Comparison of ENCODE assay signal across 1 cellular context in the genomic region with DNA sequence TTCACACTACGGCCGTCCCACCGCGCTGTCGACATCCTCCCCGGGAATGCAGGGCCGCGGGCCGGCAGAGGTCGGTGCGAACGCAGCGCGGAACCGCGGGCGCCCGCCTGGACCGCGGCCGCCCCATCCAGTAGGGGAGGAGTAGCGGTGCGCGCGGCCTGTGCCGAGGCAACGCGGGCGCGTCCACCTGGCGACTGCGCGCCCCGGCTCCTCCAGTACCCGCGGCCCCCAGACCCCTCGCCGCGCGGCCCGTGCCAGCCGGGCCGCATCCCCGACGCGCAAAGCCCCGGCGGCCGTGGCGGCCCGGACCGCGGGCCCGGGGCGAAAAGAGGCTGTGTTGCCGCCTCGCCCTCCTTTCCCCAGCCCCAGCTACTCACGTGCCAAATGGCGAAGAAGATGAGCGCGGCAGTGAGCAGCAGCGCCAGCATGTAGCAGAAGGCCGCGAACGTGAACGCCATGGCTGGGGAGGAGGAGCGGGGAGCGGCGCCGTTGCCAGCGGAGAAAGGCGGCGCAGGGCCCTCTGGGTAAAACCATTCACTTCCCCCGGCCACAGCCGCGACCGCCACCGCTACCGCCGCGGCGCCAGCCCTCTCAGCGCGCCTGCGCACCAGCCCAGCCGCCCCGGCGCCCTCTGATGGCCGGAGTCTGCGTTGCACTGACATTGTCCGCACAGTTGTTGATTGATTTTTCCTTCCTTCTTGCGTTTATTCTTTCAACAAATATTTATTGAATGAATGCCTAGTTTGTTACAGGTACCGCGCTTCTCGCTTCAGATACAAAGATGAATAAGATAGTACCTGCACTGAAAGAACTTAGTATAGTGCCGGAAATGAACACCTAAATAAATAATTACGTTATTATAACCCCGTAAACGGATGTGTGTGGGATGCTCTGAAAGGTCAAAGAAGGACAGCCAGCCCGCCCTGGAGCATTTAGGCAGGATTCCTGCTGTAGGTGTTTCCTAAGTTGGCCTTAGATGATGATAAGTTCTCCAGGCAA.
A peak's percentile ranks its signal among the peaks of the same experiment; 100 is the strongest.
TF ChIP-seq lines count a peak whose summit lies in the region.

A gene (minus strand): TSS at position 505 of the 999 bp plus-strand sequence. CDS start 47 bp downstream, at position 458.

TF ChIP-seq in HepG2, 621 proteins besides CTCF, POLR2A, EP300 and RAD21 (continued from another document and continues in another):
- TF ChIP-seq, protein P1, sequence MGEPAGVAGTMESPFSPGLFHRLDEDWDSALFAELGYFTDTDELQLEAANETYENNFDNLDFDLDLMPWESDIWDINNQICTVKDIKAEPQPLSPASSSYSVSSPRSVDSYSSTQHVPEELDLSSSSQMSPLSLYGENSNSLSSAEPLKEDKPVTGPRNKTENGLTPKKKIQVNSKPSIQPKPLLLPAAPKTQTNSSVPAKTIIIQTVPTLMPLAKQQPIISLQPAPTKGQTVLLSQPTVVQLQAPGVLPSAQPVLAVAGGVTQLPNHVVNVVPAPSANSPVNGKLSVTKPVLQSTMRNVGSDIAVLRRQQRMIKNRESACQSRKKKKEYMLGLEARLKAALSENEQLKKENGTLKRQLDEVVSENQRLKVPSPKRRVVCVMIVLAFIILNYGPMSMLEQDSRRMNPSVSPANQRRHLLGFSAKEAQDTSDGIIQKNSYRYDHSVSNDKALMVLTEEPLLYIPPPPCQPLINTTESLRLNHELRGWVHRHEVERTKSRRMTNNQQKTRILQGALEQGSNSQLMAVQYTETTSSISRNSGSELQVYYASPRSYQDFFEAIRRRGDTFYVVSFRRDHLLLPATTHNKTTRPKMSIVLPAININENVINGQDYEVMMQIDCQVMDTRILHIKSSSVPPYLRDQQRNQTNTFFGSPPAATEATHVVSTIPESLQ (CRISPR knock-in tag; conservative IDR thresholded peaks at IDR 0.05), result no peak
- TF ChIP-seq ZNF331 (CRISPR knock-in tag; IDR thresholded peaks at IDR 0.05) (peak; percentile 43; the same call in 1 of the 2 replicates), ELF4 (CRISPR knock-in tag; IDR thresholded peaks at IDR 0.05; ENCODE audit: borderline replicate concordance) (no peak), ZNF274 (CRISPR knock-in tag; IDR thresholded peaks at IDR 0.05) (peak; percentile 40; the same call in 1 of the 2 replicates), ZNF552 (CRISPR knock-in tag; IDR thresholded peaks at IDR 0.05; ENCODE audit: borderline replicate concordance) (no peak), TARDBP (CRISPR knock-in tag; IDR thresholded peaks at IDR 0.05) (no peak), EZH2 (conservative IDR thresholded peaks at IDR 0.05; ENCODE audit: low read depth, low read length) (no peak), MTA1 (CRISPR knock-in tag; IDR thresholded peaks at IDR 0.05; ENCODE audit: borderline replicate concordance) (peak; percentile 49; the same call in 1 of the 2 replicates), ZNF550 (CRISPR knock-in tag; IDR thresholded peaks at IDR 0.05; ENCODE audit: borderline replicate concordance) (no peak), TAF1 (CRISPR knock-in tag; IDR thresholded peaks at IDR 0.05) (peak; percentile 86), HDAC2 (CRISPR knock-in tag; IDR thresholded peaks at IDR 0.05) (0 out of 2 replicates have a peak, but pooled peaks have one; percentile 20), ZNF329 (CRISPR knock-in tag; IDR thresholded peaks at IDR 0.05; ENCODE audit: low read depth) (peak; percentile 77; the same call in 1 of the 2 replicates), KLF9 (CRISPR knock-in tag; IDR thresholded peaks at IDR 0.05; ENCODE audit: low read depth) (no peak), ZNF292 (CRISPR knock-in tag; IDR thresholded peaks at IDR 0.05; ENCODE audit: borderline replicate concordance, low read depth) (peak; percentile 43; the same call in 1 of the 2 replicates), ZNF75D (CRISPR knock-in tag; IDR thresholded peaks at IDR 0.05; ENCODE audit: borderline replicate concordance) (no peak), HHEX (CRISPR knock-in tag; IDR thresholded peaks at IDR 0.05) (no peak), ZNF530 (CRISPR knock-in tag; IDR thresholded peaks at IDR 0.05; ENCODE audit: low read depth) (no peak), MIXL1 (CRISPR knock-in tag; IDR thresholded peaks at IDR 0.05) (peak; percentile 36; the same call in 1 of the 2 replicates), EED (CRISPR knock-in tag; IDR thresholded peaks at IDR 0.05) (no peak), ZNF772 (CRISPR knock-in tag; IDR thresholded peaks at IDR 0.05) (peak; percentile 73; the same call in 1 of the 2 replicates), SOX6 (IDR thresholded peaks at IDR 0.05) (no peak), SOX6 (CRISPR knock-in tag; IDR thresholded peaks at IDR 0.05) (peak; percentile 41; the same call in 1 of the 2 replicates), RARA (CRISPR knock-in tag; IDR thresholded peaks at IDR 0.05) (0 out of 2 replicates have a peak, but pooled peaks have one; percentile 15), TMF1 (CRISPR knock-in tag; IDR thresholded peaks at IDR 0.05; ENCODE audit: low read depth) (peak; percentile 94), MAF1 (CRISPR knock-in tag; IDR thresholded peaks at IDR 0.05; ENCODE audit: borderline replicate concordance) (no peak), KLF6 (CRISPR knock-in tag; IDR thresholded peaks at IDR 0.05) (0 out of 2 replicates have a peak, but pooled peaks have one; percentile 65), SKI (IDR thresholded peaks at IDR 0.05; ENCODE audit: partially characterized antibody) (peak; percentile 71), ZKSCAN5 (CRISPR knock-in tag; IDR thresholded peaks at IDR 0.05) (no peak), HOXA7 (CRISPR knock-in tag; IDR thresholded peaks at IDR 0.05) (no peak)
- TF ChIP-seq, protein P2, sequence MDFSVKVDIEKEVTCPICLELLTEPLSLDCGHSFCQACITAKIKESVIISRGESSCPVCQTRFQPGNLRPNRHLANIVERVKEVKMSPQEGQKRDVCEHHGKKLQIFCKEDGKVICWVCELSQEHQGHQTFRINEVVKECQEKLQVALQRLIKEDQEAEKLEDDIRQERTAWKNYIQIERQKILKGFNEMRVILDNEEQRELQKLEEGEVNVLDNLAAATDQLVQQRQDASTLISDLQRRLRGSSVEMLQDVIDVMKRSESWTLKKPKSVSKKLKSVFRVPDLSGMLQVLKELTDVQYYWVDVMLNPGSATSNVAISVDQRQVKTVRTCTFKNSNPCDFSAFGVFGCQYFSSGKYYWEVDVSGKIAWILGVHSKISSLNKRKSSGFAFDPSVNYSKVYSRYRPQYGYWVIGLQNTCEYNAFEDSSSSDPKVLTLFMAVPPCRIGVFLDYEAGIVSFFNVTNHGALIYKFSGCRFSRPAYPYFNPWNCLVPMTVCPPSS (IDR thresholded peaks at IDR 0.05), result no peak
- TF ChIP-seq, protein P3, sequence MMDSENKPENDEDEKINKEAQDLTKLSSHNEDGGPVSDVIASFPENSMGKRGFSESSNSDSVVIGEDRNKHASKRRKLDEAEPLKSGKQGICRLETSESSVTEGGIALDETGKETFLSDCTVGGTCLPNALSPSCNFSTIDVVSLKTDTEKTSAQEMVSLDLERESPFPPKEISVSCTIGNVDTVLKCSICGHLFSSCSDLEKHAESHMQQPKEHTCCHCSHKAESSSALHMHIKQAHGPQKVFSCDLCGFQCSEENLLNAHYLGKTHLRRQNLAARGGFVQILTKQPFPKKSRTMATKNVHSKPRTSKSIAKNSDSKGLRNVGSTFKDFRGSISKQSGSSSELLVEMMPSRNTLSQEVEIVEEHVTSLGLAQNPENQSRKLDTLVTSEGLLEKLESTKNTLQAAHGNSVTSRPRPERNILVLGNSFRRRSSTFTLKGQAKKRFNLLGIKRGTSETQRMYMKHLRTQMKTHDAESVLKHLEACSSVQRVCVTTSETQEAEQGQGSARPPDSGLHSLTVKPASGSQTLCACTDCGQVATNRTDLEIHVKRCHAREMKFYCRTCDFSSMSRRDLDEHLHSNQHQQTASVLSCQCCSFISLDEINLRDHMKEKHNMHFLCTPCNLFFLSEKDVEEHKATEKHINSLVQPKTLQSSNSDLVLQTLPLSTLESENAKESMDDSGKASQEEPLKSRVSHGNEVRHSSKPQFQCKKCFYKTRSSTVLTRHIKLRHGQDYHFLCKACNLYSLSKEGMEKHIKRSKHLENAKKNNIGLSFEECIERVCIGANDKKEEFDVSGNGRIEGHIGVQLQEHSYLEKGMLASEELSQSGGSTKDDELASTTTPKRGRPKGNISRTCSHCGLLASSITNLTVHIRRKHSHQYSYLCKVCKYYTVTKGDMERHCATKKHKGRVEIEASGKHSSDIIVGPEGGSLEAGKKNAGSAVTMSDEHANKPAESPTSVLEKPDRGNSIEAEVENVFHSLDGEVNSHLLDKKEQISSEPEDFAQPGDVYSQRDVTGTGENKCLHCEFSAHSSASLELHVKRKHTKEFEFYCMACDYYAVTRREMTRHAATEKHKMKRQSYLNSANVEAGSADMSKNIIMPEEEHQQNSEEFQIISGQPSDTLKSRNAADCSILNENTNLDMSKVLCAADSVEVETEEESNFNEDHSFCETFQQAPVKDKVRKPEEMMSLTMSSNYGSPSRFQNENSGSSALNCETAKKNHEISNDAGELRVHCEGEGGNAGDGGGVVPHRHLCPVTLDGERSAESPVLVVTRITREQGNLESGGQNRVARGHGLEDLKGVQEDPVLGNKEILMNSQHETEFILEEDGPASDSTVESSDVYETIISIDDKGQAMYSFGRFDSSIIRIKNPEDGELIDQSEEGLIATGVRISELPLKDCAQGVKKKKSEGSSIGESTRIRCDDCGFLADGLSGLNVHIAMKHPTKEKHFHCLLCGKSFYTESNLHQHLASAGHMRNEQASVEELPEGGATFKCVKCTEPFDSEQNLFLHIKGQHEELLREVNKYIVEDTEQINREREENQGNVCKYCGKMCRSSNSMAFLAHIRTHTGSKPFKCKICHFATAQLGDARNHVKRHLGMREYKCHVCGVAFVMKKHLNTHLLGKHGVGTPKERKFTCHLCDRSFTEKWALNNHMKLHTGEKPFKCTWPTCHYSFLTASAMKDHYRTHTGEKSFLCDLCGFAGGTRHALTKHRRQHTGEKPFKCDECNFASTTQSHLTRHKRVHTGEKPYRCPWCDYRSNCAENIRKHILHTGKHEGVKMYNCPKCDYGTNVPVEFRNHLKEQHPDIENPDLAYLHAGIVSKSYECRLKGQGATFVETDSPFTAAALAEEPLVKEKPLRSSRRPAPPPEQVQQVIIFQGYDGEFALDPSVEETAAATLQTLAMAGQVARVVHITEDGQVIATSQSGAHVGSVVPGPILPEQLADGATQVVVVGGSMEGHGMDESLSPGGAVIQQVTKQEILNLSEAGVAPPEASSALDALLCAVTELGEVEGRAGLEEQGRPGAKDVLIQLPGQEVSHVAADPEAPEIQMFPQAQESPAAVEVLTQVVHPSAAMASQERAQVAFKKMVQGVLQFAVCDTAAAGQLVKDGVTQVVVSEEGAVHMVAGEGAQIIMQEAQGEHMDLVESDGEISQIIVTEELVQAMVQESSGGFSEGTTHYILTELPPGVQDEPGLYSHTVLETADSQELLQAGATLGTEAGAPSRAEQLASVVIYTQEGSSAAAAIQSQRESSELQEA (CRISPR knock-in tag; IDR thresholded peaks at IDR 0.05; ENCODE audit: not compliant biosample characterization), result no peak
- TF ChIP-seq, protein P4, sequence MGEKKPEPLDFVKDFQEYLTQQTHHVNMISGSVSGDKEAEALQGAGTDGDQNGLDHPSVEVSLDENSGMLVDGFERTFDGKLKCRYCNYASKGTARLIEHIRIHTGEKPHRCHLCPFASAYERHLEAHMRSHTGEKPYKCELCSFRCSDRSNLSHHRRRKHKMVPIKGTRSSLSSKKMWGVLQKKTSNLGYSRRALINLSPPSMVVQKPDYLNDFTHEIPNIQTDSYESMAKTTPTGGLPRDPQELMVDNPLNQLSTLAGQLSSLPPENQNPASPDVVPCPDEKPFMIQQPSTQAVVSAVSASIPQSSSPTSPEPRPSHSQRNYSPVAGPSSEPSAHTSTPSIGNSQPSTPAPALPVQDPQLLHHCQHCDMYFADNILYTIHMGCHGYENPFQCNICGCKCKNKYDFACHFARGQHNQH (CRISPR knock-in tag; IDR thresholded peaks at IDR 0.05), result no peak
- TF ChIP-seq, protein P5, sequence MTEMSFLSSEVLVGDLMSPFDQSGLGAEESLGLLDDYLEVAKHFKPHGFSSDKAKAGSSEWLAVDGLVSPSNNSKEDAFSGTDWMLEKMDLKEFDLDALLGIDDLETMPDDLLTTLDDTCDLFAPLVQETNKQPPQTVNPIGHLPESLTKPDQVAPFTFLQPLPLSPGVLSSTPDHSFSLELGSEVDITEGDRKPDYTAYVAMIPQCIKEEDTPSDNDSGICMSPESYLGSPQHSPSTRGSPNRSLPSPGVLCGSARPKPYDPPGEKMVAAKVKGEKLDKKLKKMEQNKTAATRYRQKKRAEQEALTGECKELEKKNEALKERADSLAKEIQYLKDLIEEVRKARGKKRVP (CRISPR knock-in tag; IDR thresholded peaks at IDR 0.05), result peak in 1 of 2 experiments; percentile 49; a peak in 1 of 4 replicates
- TF ChIP-seq, protein P6, sequence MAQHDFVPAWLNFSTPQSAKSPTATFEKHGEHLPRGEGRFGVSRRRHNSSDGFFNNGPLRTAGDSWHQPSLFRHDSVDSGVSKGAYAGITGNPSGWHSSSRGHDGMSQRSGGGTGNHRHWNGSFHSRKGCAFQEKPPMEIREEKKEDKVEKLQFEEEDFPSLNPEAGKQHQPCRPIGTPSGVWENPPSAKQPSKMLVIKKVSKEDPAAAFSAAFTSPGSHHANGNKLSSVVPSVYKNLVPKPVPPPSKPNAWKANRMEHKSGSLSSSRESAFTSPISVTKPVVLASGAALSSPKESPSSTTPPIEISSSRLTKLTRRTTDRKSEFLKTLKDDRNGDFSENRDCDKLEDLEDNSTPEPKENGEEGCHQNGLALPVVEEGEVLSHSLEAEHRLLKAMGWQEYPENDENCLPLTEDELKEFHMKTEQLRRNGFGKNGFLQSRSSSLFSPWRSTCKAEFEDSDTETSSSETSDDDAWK (CRISPR knock-in tag; IDR thresholded peaks at IDR 0.05), result no peak
- TF ChIP-seq, protein P7, sequence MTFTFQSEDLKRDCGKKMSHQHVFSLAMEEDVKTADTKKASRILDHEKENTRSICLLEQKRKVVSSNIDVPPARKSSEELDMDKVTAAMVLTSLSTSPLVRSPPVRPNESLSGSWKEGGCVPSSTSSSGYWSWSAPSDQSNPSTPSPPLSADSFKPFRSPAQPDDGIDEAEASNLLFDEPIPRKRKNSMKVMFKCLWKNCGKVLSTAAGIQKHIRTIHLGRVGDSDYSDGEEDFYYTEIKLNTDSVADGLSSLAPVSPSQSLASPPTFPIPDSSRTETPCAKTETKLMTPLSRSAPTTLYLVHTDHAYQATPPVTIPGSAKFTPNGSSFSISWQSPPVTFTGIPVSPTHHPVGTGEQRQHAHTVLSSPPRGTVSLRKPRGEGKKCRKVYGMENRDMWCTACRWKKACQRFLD (CRISPR knock-in tag; IDR thresholded peaks at IDR 0.05; ENCODE audit: borderline replicate concordance), result no peak
- TF ChIP-seq, protein P8, sequence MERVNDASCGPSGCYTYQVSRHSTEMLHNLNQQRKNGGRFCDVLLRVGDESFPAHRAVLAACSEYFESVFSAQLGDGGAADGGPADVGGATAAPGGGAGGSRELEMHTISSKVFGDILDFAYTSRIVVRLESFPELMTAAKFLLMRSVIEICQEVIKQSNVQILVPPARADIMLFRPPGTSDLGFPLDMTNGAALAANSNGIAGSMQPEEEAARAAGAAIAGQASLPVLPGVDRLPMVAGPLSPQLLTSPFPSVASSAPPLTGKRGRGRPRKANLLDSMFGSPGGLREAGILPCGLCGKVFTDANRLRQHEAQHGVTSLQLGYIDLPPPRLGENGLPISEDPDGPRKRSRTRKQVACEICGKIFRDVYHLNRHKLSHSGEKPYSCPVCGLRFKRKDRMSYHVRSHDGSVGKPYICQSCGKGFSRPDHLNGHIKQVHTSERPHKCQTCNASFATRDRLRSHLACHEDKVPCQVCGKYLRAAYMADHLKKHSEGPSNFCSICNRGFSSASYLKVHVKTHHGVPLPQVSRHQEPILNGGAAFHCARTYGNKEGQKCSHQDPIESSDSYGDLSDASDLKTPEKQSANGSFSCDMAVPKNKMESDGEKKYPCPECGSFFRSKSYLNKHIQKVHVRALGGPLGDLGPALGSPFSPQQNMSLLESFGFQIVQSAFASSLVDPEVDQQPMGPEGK (CRISPR knock-in tag; IDR thresholded peaks at IDR 0.05), result no peak
- TF ChIP-seq, protein P9, sequence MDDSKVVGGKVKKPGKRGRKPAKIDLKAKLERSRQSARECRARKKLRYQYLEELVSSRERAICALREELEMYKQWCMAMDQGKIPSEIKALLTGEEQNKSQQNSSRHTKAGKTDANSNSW (CRISPR knock-in tag; IDR thresholded peaks at IDR 0.05; ENCODE audit: borderline replicate concordance), result no peak
